ENCODE assay signal across 8 cellular contexts in the genomic region with DNA sequence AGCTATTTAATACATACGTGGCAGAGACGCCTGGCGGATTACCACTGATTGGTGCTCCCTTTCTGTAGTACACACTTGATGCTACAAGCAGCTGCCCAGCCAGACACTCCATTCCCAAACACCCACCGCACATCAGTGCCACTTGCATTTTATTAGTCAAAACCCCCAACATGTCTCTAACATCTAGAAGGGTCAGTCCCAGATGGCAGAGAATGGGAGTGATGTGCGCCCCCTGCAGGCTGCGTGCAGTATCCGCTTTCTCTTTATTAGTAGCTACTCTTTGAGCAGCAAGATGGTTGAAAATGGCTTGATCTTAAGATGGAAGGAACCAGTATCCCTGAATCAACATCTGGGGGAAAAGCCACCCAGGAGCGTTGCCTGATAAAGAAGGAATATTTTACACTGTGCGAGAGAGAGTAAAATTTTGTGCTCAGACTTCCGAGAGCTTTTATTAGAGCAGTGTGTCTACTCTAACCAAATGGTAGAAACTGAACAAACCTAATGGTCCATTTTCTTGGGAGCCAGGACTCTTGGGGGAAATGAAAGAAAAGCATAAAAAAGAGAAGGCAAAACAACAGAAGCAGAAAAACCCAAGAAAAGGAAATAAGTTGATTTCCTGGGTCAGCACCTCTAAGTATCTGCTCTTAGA.
DNase-seq lines count a peak whose midpoint lies in the region; ATAC-seq and TF ChIP-seq lines count a peak whose summit lies in the region.

No MANE protein-coding gene starts in this region.

- peak; percentile 35 for TF ChIP-seq CTCF in epithelial cell of esophagus (IDR thresholded peaks at IDR 0.05; ENCODE audit: insufficient read depth, low read depth, low read length, missing control alignments)

- no peak for ATAC-seq in activated CD4-positive, CD25-positive, alpha-beta regulatory T cell treated with anti-CD3 and anti-CD28 coated beads, Interleukin-2, amount 50 U/mL, for 24 hours

- no peaks in the 10 kb centered on the region for H3K36me3 ChIP-seq in MG63

- peak; percentile 55 for DNase-seq in activated CD4-positive, CD25-positive, alpha-beta regulatory T cell treated with anti-CD3 and anti-CD28 coated beads, Interleukin-2, amount 50 U/mL, for 72 hours
- DNase-seq in RPMI8226 (peak; percentile 42), epithelial cell of esophagus (ENCODE audit: low read depth) (no peak), NCI-H146 (lab: John Stamatoyannopoulos, UW) (no peak), MG63 (no peak), NCI-H1694 treated with DMSO at 0.1 percent for 48 hours (lab: John Stamatoyannopoulos, UW) (no peak)
- peak; percentile 14 for DNase-seq in stimulated activated CD8-positive, alpha-beta memory T cell treated with anti-CD3 and anti-CD28 coated beads, Interleukin-7, amount 100 ng/mL, for 24 hours (ENCODE audit: low read depth)

- H3K9me3 ChIP-seq in MG63 = peaks cover 5% of the 10 kb centered on the region

- H3K27me3 ChIP-seq in MG63 = no peaks in the 10 kb centered on the region

- H3K4me3 ChIP-seq in epithelial cell of esophagus (ENCODE audit: low read length) (no peak overlapping the region), MG63 (no peak overlapping the region)

Comparison
In these comparisons a context has a peak if more than half of its experiments do, and no peak if none do; other contexts are left out.
1. DNase-seq: peak in activated CD4-positive, CD25-positive, alpha-beta regulatory T cell treated with anti-CD3 and anti-CD28 coated beads, Interleukin-2, amount 50 U/mL, for 72 hours (single experiment), RPMI8226 (single experiment) and stimulated activated CD8-positive, alpha-beta memory T cell treated with anti-CD3 and anti-CD28 coated beads, Interleukin-7, amount 100 ng/mL, for 24 hours (single experiment); none in epithelial cell of esophagus (single experiment), NCI-H146 (single experiment), MG63 (single experiment) and NCI-H1694 treated with DMSO at 0.1 percent for 48 hours (single experiment).